In the genomic region with DNA sequence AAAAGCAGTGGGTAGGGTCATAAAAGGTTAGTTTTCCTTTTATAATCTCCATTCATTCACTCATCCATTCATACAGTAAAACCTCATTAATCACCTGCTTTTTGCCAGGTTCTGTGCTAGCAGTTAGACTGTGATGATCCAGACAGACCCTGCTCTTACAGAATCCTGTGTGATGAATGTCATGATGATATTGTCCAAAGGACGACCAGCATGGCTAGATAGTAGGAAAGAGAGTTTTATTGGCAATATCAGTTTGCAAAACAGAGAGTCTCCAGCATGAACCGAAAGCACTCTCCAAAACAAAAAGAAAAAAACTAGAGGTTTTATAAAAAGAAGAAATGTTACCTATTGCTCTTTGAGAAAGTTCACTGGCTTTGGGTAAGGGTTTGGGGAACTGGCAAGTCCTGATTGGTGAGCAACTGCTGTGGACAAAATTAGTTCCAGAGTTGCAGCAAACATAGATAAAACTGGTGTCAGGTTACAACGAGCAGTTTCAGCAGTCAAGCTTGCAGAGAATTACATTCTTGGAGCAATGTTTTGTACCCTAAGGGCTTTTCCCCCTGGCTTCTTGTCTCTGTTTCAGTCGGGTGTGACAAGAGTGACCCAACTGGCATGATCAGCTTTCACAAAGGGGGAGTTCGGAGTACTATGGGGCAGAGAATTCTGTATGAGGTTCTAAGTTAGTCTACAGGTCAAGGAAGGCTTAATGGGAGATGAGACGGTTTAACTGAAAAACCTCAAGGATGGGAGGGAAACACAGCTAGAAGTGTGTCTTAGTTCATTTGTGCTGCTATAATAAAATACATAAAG, we compare ENCODE assay signal across 1 cellular context.
TF ChIP-seq lines count a peak whose summit lies in the region.

No MANE protein-coding gene starts in this region.

TF ChIP-seq in SK-N-SH treated with all-trans-retinoic acid at 6 μM for 48 hours, 23 proteins besides CTCF, POLR2A, EP300 and RAD21 (continued from another document):
- TF ChIP-seq, protein P1, sequence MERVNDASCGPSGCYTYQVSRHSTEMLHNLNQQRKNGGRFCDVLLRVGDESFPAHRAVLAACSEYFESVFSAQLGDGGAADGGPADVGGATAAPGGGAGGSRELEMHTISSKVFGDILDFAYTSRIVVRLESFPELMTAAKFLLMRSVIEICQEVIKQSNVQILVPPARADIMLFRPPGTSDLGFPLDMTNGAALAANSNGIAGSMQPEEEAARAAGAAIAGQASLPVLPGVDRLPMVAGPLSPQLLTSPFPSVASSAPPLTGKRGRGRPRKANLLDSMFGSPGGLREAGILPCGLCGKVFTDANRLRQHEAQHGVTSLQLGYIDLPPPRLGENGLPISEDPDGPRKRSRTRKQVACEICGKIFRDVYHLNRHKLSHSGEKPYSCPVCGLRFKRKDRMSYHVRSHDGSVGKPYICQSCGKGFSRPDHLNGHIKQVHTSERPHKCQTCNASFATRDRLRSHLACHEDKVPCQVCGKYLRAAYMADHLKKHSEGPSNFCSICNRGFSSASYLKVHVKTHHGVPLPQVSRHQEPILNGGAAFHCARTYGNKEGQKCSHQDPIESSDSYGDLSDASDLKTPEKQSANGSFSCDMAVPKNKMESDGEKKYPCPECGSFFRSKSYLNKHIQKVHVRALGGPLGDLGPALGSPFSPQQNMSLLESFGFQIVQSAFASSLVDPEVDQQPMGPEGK (CRISPR knock-in tag; IDR thresholded peaks at IDR 0.05; ENCODE audit: borderline replicate concordance), result no peak
